Comparison of ENCODE assay signal across 18 cellular contexts in the genomic region with DNA sequence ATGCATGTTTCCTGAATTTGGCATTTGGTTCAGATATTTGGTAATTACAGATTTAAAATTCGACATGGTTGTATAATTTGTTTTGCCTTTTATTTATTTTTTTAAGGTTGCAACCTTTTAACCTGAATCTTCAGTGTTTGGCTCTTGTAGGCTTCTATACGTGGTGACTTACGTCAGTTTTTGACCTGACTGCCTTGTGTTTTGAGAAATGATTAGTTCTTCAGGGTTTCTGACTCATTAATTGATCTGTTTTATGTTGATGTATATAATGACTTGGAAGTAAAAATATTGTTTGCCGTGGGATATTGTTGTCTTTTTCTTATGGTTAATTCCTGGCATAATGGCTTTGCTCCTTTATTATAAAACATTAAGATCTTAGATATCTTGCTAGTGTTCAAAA. TPM values are rescaled to one million over a fixed set of nuclear protein-coding genes. Genes with fewer than 3 reads are reported as not detected.
A peak's percentile ranks its signal among the peaks of the same experiment; 100 is the strongest.
DNase-seq lines count a peak whose midpoint lies in the region; TF ChIP-seq lines count a peak whose summit lies in the region.
"Had no signal": no experiment of that assay in that cellular context is flagged by ENCODE, and none has a peak within 500 bp of the region (broad histone marks: within the 10 kb centered on the region; RNA-seq: fewer than 3 reads in every experiment).

No MANE protein-coding gene starts in this region.

- intact Hi-C loops in mammary epithelial cell (cut with micrococcal nuclease): no loop called here

- no peaks in the 10 kb centered on the region; the same call in none of the 2 replicates for H3K27me3 Mint-ChIP-seq in HFFc6 (ENCODE audit: insufficient read depth)

- dilution Hi-C loops in mammary epithelial cell (cut with HindIII; ENCODE audit: low sequenced_read_pairs): loop anchor here (5.0 kb wide), 1 partner anchor 71 kb away; no protein-coding TSS in a partner anchor

- H3K36me3 ChIP-seq in mammary epithelial cell (ENCODE audit: insufficient read depth, low read length) (no peaks in the 10 kb centered on the region), iPS-18a (ENCODE audit: control insufficient read depth, low read depth, low read length) (no peaks in the 10 kb centered on the region), skeletal muscle satellite cell (ENCODE audit: insufficient read depth, low read length) (peaks cover 10% of the 10 kb centered on the region)
- H3K36me3 ChIP-seq: gastrocnemius medialis had no signal

- H3K9ac ChIP-seq in mammary epithelial cell (ENCODE audit: insufficient read depth, low read length): no peak overlapping the region
- no peak overlapping the region for H3K9ac ChIP-seq in iPS-18a (ENCODE audit: low read length)
- peak overlapping the region; percentile 99 for H3K9ac ChIP-seq in skeletal muscle satellite cell (ENCODE audit: low read depth, low read length)

- DNase-seq in HFFc6: no peak
- DNase-seq in mammary epithelial cell: no peak
- no peak for DNase-seq in RWPE1 (ENCODE audit: low spot score)
- no peak for DNase-seq in NCI-H2196 (lab: John Stamatoyannopoulos, UW; ENCODE audit: unreplicated experiment)
- no peak for DNase-seq in hippocampal formation (lab: John Stamatoyannopoulos, UW)
- no peak for DNase-seq in ACHN
- DNase-seq: activated CD4-positive, alpha-beta T cell treated with anti-CD3 and anti-CD28 coated beads, Interleukin-2, amount 50 U/mL, for 4 hours; activated naive CD8-positive, alpha-beta T cell treated with anti-CD3 and anti-CD28 coated beads, Interleukin-2, amount 50 U/mL, for 24 hours; activated T-cell treated with anti-CD3 and anti-CD28 coated beads, Interleukin-2, amount 50 U/mL, for 4 hours; gastrocnemius medialis; MM.1S; stimulated activated CD4-positive, alpha-beta T cell treated with anti-CD3 and anti-CD28 coated beads, Interleukin-2, amount 100 ng/mL, for 24 hours; T-helper 9 cell had no signal

- peaks cover 21% of the 10 kb centered on the region for H3K36me3 Mint-ChIP-seq in HFFc6 (ENCODE audit: low read depth)

- H3K4me3 ChIP-seq in mammary epithelial cell (replicated peaks in 1 of 3; ENCODE audit: insufficient read depth in 1 of 3, low read depth in 2 of 3, low read length in 3 of 3): peak overlapping the region in 2 of 3 experiments; percentile 88 to 100
- peak overlapping the region; percentile 78 for H3K4me3 ChIP-seq in iPS-18a (ENCODE audit: low read length)
- peak overlapping the region; percentile 97 for H3K4me3 ChIP-seq in skeletal muscle satellite cell (ENCODE audit: low read length)

- peaks cover 68% of the 10 kb centered on the region for H3K79me2 ChIP-seq in mammary epithelial cell (ENCODE audit: insufficient read depth, low read length)

- H3K27me3 ChIP-seq in mammary epithelial cell (ENCODE audit: insufficient read depth, low read length) (no peaks in the 10 kb centered on the region), iPS-18a (ENCODE audit: control insufficient read depth, insufficient read depth, low read length) (peaks cover 6% of the 10 kb centered on the region), skeletal muscle satellite cell (ENCODE audit: control insufficient read depth, insufficient read depth, low read length) (no peaks in the 10 kb centered on the region)
- H3K27me3 ChIP-seq: gastrocnemius medialis had no signal

- H4K20me1 ChIP-seq in mammary epithelial cell (ENCODE audit: insufficient read depth, low read length): no peaks in the 10 kb centered on the region

- H3K9me3 ChIP-seq in mammary epithelial cell (replicated peaks; ENCODE audit: insufficient read depth, low read length) (no peaks in the 10 kb centered on the region), iPS-18a (ENCODE audit: control insufficient read depth, low read depth, low read length) (no peaks in the 10 kb centered on the region), skeletal muscle satellite cell (replicated peaks; ENCODE audit: low read length) (no peaks in the 10 kb centered on the region)
- H3K9me3 ChIP-seq: gastrocnemius medialis had no signal

- no peak for TF ChIP-seq CTCF in HFFc6 (IDR thresholded peaks at IDR 0.05)
- no peak for TF ChIP-seq CTCF in mammary epithelial cell (conservative IDR thresholded peaks at IDR 0.05 in 1 of 2, IDR thresholded peaks at IDR 0.05 in 1 of 2; ENCODE audit: extremely low read depth in 1 of 2, insufficient read depth in 1 of 2, low read depth in 1 of 2, low read length in 2 of 2)
- TF ChIP-seq CTCF in RWPE1 (conservative IDR thresholded peaks at IDR 0.05; ENCODE audit: low read depth): no peak

- H3K9me3 Mint-ChIP-seq in HFFc6: no peaks in the 10 kb centered on the region
- H3K9me3 Mint-ChIP-seq: activated naive CD8-positive, alpha-beta T cell treated with anti-CD3 and anti-CD28 coated beads, Interleukin-2, amount 50 U/mL, for 24 hours; activated T-cell treated with anti-CD3 and anti-CD28 coated beads, Interleukin-2, amount 50 U/mL, for 4 hours; dendritic cell treated with granulocyte-macrophage colony-stimulating factor and Interleukin-4, amounts not matched to agents 40 ng/mL and 50 ng/mL, for 4 days had no signal

- CTCF ChIA-PET in mammary epithelial cell (lab: Charles Lee; ENCODE audit: low non-redundant PET) (no interaction called here), RWPE1 (lab: Yijun Ruan, JAX) (no interaction called here)

- H3K27ac ChIP-seq in mammary epithelial cell (ENCODE audit: insufficient read depth, low read depth, low read length) (no peak overlapping the region), iPS-18a (ENCODE audit: low read length) (no peak overlapping the region), RWPE1 (no peak overlapping the region)
- H3K27ac ChIP-seq: C4-2B had no signal

- H3K4me3 Mint-ChIP-seq in HFFc6: peak overlapping the region; percentile 89
- H3K4me3 Mint-ChIP-seq: activated T-cell treated with anti-CD3 and anti-CD28 coated beads, Interleukin-2, amount 50 U/mL, for 4 hours had no signal

- POLR2A ChIA-PET in RWPE1 (lab: Yijun Ruan, JAX; ENCODE audit: low non-redundant PET): no interaction called here

- H3K4me2 ChIP-seq in mammary epithelial cell (ENCODE audit: insufficient read depth, low read depth, low read length) (peak overlapping the region; percentile 82), skeletal muscle satellite cell (ENCODE audit: low read length) (peak overlapping the region; percentile 85)

- H3K4me1 ChIP-seq in mammary epithelial cell (ENCODE audit: insufficient read depth, low read length) (peaks cover 6% of the 10 kb centered on the region), iPS-18a (ENCODE audit: control insufficient read depth, low read depth, low read length) (peaks cover 26% of the 10 kb centered on the region), skeletal muscle satellite cell (ENCODE audit: control insufficient read depth, insufficient read depth, low read length) (peaks cover 24% of the 10 kb centered on the region)

- peak overlapping the region; percentile 87 for H3K27ac Mint-ChIP-seq in HFFc6
- H3K27ac Mint-ChIP-seq: activated naive CD8-positive, alpha-beta T cell treated with anti-CD3 and anti-CD28 coated beads, Interleukin-2, amount 50 U/mL, for 24 hours; dendritic cell treated with granulocyte-macrophage colony-stimulating factor and Interleukin-4, amounts not matched to agents 40 ng/mL and 50 ng/mL, for 4 days had no signal

- in situ Hi-C loops in mammary epithelial cell (cut with MboI; ENCODE audit: low sequenced_read_pairs in 2 of 2): no loop called here
- in situ Hi-C loops in ACHN (cut with HindIII; ENCODE audit: low pct_ligation_motif_present, low pct_unique_long_range_greater_than_20kb, low sequenced_read_pairs): no loop called here

- BruUV-seq in mammary epithelial cell (replicated peaks; lab: Mats Ljungman, UMichigan): no TSS peak

- WGBS in mammary epithelial cell (ENCODE audit: low coverage, missing lambda C conversion rate): 52% methylated on average over 4 of the region's 4 CpGs

- H2AFZ ChIP-seq in mammary epithelial cell (ENCODE audit: low read depth, low read length): no peak overlapping the region

- H3K4me1 Mint-ChIP-seq in HFFc6 (ENCODE audit: low read depth): peaks cover 59% of the 10 kb centered on the region

RNA-seq across cellular contexts. Expression of a gene that starts 2.4 kb away (rescaled TPM):
- 10 to 100 TPM; 61.7 to 84.5 (median 77.0) TPM for total RNA-seq in HFFc6 (2021; fragmentation: NEBNext Ultra II Directional; extraction: Animal tissue kit (Norgen Biotek cat#: 25700))
- 10 to 100 TPM; 31.3 to 35.3 TPM for total RNA-seq in mammary epithelial cell
- polyA plus RNA-seq in mammary epithelial cell: 12.2 TPM
- polyA minus RNA-seq in mammary epithelial cell: 46.8 TPM
- total RNA-seq in skeletal muscle satellite cell (2012; rRNA removed): 43.0 and 63.1 TPM in 2 replicates
- total RNA-seq: HT-29 had no signal
